22 cellular contexts compared by ENCODE assay signal in genomic region chr10:17882557-17882956, GRCh38.
DNase-seq lines count a peak whose midpoint lies in the region; ATAC-seq and TF ChIP-seq lines count a peak whose summit lies in the region.
"Had no signal": no experiment of that assay in that cellular context is flagged by ENCODE, and none has a peak within 500 bp of the region (broad histone marks: within the 10 kb centered on the region; RNA-seq: fewer than 3 reads in every experiment).

No MANE protein-coding gene starts in this region.

- no peaks in the 10 kb centered on the region for H3K27me3 ChIP-seq in ACC112 (ENCODE audit: insufficient read depth, low read length)
- H3K27me3 ChIP-seq: brain microvascular endothelial cell, suprapubic skin had no signal

- H3K36me3 ChIP-seq in ACC112 (ENCODE audit: insufficient read depth, low read length): no peaks in the 10 kb centered on the region
- H3K36me3 ChIP-seq: brain microvascular endothelial cell, suprapubic skin had no signal

- H3K27ac ChIP-seq in ACC112 (ENCODE audit: low read depth, low read length): peak overlapping the region; percentile 33; the same call in 1 of the 2 replicates
- H3K27ac ChIP-seq: brain microvascular endothelial cell, parathyroid adenoma had no signal

- H3K4me1 ChIP-seq in ACC112 (ENCODE audit: control insufficient read depth, insufficient read depth, low read length, unreplicated experiment): peaks cover 11% of the 10 kb centered on the region
- H3K4me1 ChIP-seq: parathyroid adenoma, suprapubic skin had no signal

- ATAC-seq in HG03378 (IDR thresholded peaks at IDR 0.05; ENCODE audit: unreplicated experiment): no peak
- ATAC-seq: natural killer cell had no signal

- no peak for TF ChIP-seq CTCF in fibroblast of mammary gland (conservative IDR thresholded peaks at IDR 0.05; ENCODE audit: control insufficient read depth, insufficient read depth, low read depth, low read length)

- peak overlapping the region; percentile 37; the same call in 1 of the 2 replicates for H3K4me3 ChIP-seq in ACC112 (ENCODE audit: low read depth, low read length)
- no peak overlapping the region for H3K4me3 ChIP-seq in fibroblast of mammary gland (ENCODE audit: control insufficient read depth, low read depth, low read length)
- H3K4me3 ChIP-seq: dorsolateral prefrontal cortex, suprapubic skin had no signal

- no peaks in the 10 kb centered on the region for H3K79me2 ChIP-seq in ACC112 (ENCODE audit: control insufficient read depth, insufficient read depth, low read length, unreplicated experiment)
- H3K79me2 ChIP-seq: parathyroid adenoma had no signal

- DNase-seq in astrocyte of the hippocampus (ENCODE audit: low read depth, low spot score) (peak; percentile 61), fibroblast of mammary gland (ENCODE audit: low read depth) (peak; percentile 77), pons (ENCODE audit: low spot score) (peak; percentile 16), posterior vena cava (ENCODE audit: low spot score) (no peak), NCI-H1105 (lab: John Stamatoyannopoulos, UW) (no peak)
- no peak for DNase-seq in activated CD8-positive, alpha-beta memory T cell treated with anti-CD3 and anti-CD28 coated beads, Interleukin-2, amount 50 U/mL, for 4 hours
- DNase-seq: activated naive CD4-positive, alpha-beta T cell treated with anti-CD3 and anti-CD28 coated beads, Interleukin-2, amount 10 ng/mL, durations not matched to agents 7 days and 5 days; brain microvascular endothelial cell; DMS79 treated with DMSO at 0.1 percent for 48 hours; dorsolateral prefrontal cortex; erythroblast; islet precursor cell; mesendoderm; natural killer cell; NCI-H1417 treated with DMSO at 0.1 percent for 48 hours; NCI-H82; SIG-M5; stimulated activated CD8-positive, alpha-beta memory T cell treated with anti-CD3 and anti-CD28 coated beads, Interleukin-4, amount 100 ng/mL, for 48 hours had no signal

- intact Hi-C loops in posterior vena cava (cut with DNase I): no loop called here

- peak overlapping the region; percentile 66 for H2AFZ ChIP-seq in ACC112 (ENCODE audit: low read length, unreplicated experiment)
- H2AFZ ChIP-seq: parathyroid adenoma had no signal

Comparison
In these comparisons a context has a peak if more than half of its experiments do, and no peak if none do; other contexts are left out.
1. DNase-seq: peak in astrocyte of the hippocampus (single experiment), fibroblast of mammary gland (single experiment) and pons (single experiment); none in activated CD8-positive, alpha-beta memory T cell treated with anti-CD3 and anti-CD28 coated beads, Interleukin-2, amount 50 U/mL, for 4 hours (single experiment), posterior vena cava (single experiment) and NCI-H1105 (single experiment).